28 cellular contexts compared by ENCODE assay signal in genomic region chr11:124776865-124777645, GRCh38. TPM values are rescaled to one million over a fixed set of nuclear protein-coding genes. Genes with fewer than 3 reads are reported as not detected.
DNase-seq lines count a peak whose midpoint lies in the region; ATAC-seq and TF ChIP-seq lines count a peak whose summit lies in the region.
"Had no signal": no experiment of that assay in that cellular context is flagged by ENCODE, and none has a peak within 500 bp of the region (broad histone marks: within the 10 kb centered on the region; RNA-seq: fewer than 3 reads in every experiment).

No MANE protein-coding gene starts in this region.

- peaks cover 0 to 5% of the 10 kb centered on the region in 2 donors for H3K9me3 Mint-ChIP-seq in activated naive CD4-positive, alpha-beta T cell treated with anti-CD3 and anti-CD28 coated beads, Interleukin-2, amount 50 U/mL, for 72 hours
- H3K9me3 Mint-ChIP-seq in central memory CD8-positive, alpha-beta T cell, result no peaks in the 10 kb centered on the region
- H3K9me3 Mint-ChIP-seq in naive thymus-derived CD4-positive, alpha-beta T cell, result peaks cover 0 to 4% (median 0%) of the 10 kb centered on the region in 11 donors
- H3K9me3 Mint-ChIP-seq: nephron progenitor cell had no signal

- CTCF ChIA-PET in naive thymus-derived CD4-positive, alpha-beta T cell (lab: Charles Lee), result interaction anchor here (0.5 to 1.3 kb wide), 3 partner anchors 24 to 173 kb away, joined by 3 to 7 read pairs (median 4); no protein-coding TSS in a partner anchor

- peaks cover 28% of the 10 kb centered on the region for H3K4me1 Mint-ChIP-seq in central memory CD8-positive, alpha-beta T cell
- H3K4me1 Mint-ChIP-seq in naive thymus-derived CD4-positive, alpha-beta T cell, result peaks cover 9 to 40% (median 33%) of the 10 kb centered on the region in 7 donors
- H3K4me1 Mint-ChIP-seq: nephron progenitor cell had no signal

- intact Hi-C loops in naive thymus-derived CD4-positive, alpha-beta T cell (cut with micrococcal nuclease), result loop anchor here in 1 of 2 donors (2.0 kb wide), 1 partner anchor 16 kb away; no protein-coding TSS in a partner anchor
- intact Hi-C loops in vagina (cut with DNase I), result no loop called here

- H3K27me3 ChIP-seq in naive thymus-derived CD4-positive, alpha-beta T cell (ENCODE audit: control insufficient read depth in 2 of 2, insufficient read depth in 2 of 2, low read length in 2 of 2), result no peaks in the 10 kb centered on the region
- no peaks in the 10 kb centered on the region for H3K27me3 ChIP-seq in vagina
- H3K27me3 ChIP-seq: Peyer's patch, SJCRH30, stomach, upper lobe of left lung had no signal

- H3K27ac Mint-ChIP-seq in activated naive CD4-positive, alpha-beta T cell treated with anti-CD3 and anti-CD28 coated beads, Interleukin-2, amount 50 U/mL, for 72 hours, result peak overlapping the region; percentile 31 to 70
- H3K27ac Mint-ChIP-seq in central memory CD8-positive, alpha-beta T cell (ENCODE audit: low read depth), result no peak overlapping the region
- peak overlapping the region in 8 of 9 donors; percentile 27 to 93 (median 64) for H3K27ac Mint-ChIP-seq in naive thymus-derived CD4-positive, alpha-beta T cell
- H3K27ac Mint-ChIP-seq: nephron progenitor cell had no signal

- peaks cover 0 to 8% (median 0%) of the 10 kb centered on the region in 3 experiments for H3K36me3 ChIP-seq in naive thymus-derived CD4-positive, alpha-beta T cell (ENCODE audit: control insufficient read depth in 2 of 3, insufficient read depth in 3 of 3, low read length in 3 of 3)
- peaks cover 0 to 8% of the 10 kb centered on the region in 2 donors for H3K36me3 ChIP-seq in vagina

- TF ChIP-seq POLR2A in vagina (IDR thresholded peaks at IDR 0.05), result no peak

- no peak overlapping the region for H3K4me3 ChIP-seq in naive thymus-derived CD4-positive, alpha-beta T cell (ENCODE audit: low read length)
- no peak overlapping the region for H3K4me3 ChIP-seq in vagina
- H3K4me3 ChIP-seq: K562, Peyer's patch, SJCRH30, stomach, upper lobe of left lung had no signal

- no peaks in the 10 kb centered on the region for H3K27me3 Mint-ChIP-seq in central memory CD8-positive, alpha-beta T cell
- no peaks in the 10 kb centered on the region for H3K27me3 Mint-ChIP-seq in naive thymus-derived CD4-positive, alpha-beta T cell

- ATAC-seq in activated naive CD4-positive, alpha-beta T cell treated with anti-CD3 and anti-CD28 coated beads, Interleukin-2, amount 50 U/mL, for 72 hours, result no peak
- peak; percentile 36 for ATAC-seq in central memory CD8-positive, alpha-beta T cell (replicated peaks; ENCODE audit: extremely low read depth, poor library complexity, severe bottlenecking)
- peak; percentile 78 for ATAC-seq in naive thymus-derived CD4-positive, alpha-beta T cell
- ATAC-seq: K562, left ventricle myocardium superior had no signal

- no peak for DNase-seq in activated naive CD4-positive, alpha-beta T cell treated with anti-CD3 and anti-CD28 coated beads, Interleukin-2, amount 50 U/mL, for 72 hours (ENCODE audit: low spot score in 2 of 2)
- no peak for DNase-seq in activated naive CD4-positive, alpha-beta T cell treated with Interleukin-2 at 50 U/mL for 16 hours
- DNase-seq in central memory CD8-positive, alpha-beta T cell (ENCODE audit: low spot score in 2 of 2), result no peak
- peak in 7 of 9 donors; percentile 11 to 64 (median 54) for DNase-seq in naive thymus-derived CD4-positive, alpha-beta T cell
- no peak for DNase-seq in vagina (ENCODE audit: extremely low spot score in 2 of 2)
- no peak for DNase-seq in occipital lobe (lab: John Stamatoyannopoulos, UW)
- no peak for DNase-seq in RKO (ENCODE audit: low spot score)
- no peak for DNase-seq in NCI-H187 (lab: John Stamatoyannopoulos, UW)
- DNase-seq: activated CD4-positive, alpha-beta T cell treated with anti-CD3 and anti-CD28 coated beads for 1 hour; activated CD8-positive, alpha-beta memory T cell treated with anti-CD3 and anti-CD28 coated beads for 24 hours; activated T-cell treated with anti-CD3 and anti-CD28 coated beads, Interleukin-2, amount 50 U/mL, for 1 hour; cerebellar nuclear complex; DMS153; effector CD4-positive, alpha-beta T cell; hypothalamus; left ventricle myocardium superior; midbrain; NCI-H1694; NCI-H526; nephron progenitor cell; Peyer's patch; SJCRH30; stomach; upper lobe of left lung had no signal

- H3K27ac ChIP-seq in naive thymus-derived CD4-positive, alpha-beta T cell (ENCODE audit: low read depth, low read length), result no peak overlapping the region
- H3K27ac ChIP-seq in vagina, result peak overlapping the region; percentile 27
- H3K27ac ChIP-seq: Peyer's patch, SJCRH30, stomach, upper lobe of left lung had no signal

- POLR2A ChIA-PET in naive thymus-derived CD4-positive, alpha-beta T cell (lab: Charles Lee), result no interaction called here

- peaks cover 2 to 13% of the 10 kb centered on the region in 2 donors for H3K36me3 Mint-ChIP-seq in activated naive CD4-positive, alpha-beta T cell treated with anti-CD3 and anti-CD28 coated beads, Interleukin-2, amount 50 U/mL, for 72 hours
- peaks cover 9% of the 10 kb centered on the region for H3K36me3 Mint-ChIP-seq in central memory CD8-positive, alpha-beta T cell (ENCODE audit: insufficient read depth)
- peaks cover 2 to 40% (median 19%) of the 10 kb centered on the region in 5 donors for H3K36me3 Mint-ChIP-seq in naive thymus-derived CD4-positive, alpha-beta T cell

- H3K9me3 ChIP-seq in naive thymus-derived CD4-positive, alpha-beta T cell (ENCODE audit: control insufficient read depth in 2 of 3, low read length in 3 of 3), result no peaks in the 10 kb centered on the region
- H3K9me3 ChIP-seq in vagina, result no peaks in the 10 kb centered on the region
- H3K9me3 ChIP-seq: Peyer's patch, SJCRH30, stomach, upper lobe of left lung had no signal

- H3K4me3 Mint-ChIP-seq in central memory CD8-positive, alpha-beta T cell, result no peak overlapping the region
- peak overlapping the region in 8 of 10 donors; percentile 22 to 74 (median 50) for H3K4me3 Mint-ChIP-seq in naive thymus-derived CD4-positive, alpha-beta T cell
- H3K4me3 Mint-ChIP-seq: nephron progenitor cell had no signal

- H3K4me1 ChIP-seq in naive thymus-derived CD4-positive, alpha-beta T cell (ENCODE audit: control insufficient read depth in 2 of 2, insufficient read depth in 2 of 2, low read length in 2 of 2), result peaks cover 0 to 15% of the 10 kb centered on the region in 2 donors
- H3K4me1 ChIP-seq in vagina, result no peaks in the 10 kb centered on the region
- H3K4me1 ChIP-seq: Peyer's patch, SJCRH30 had no signal

- TF ChIP-seq CTCF in vagina (IDR thresholded peaks at IDR 0.05), result no peak

RNA-seq across cellular contexts. Expression of gene ESAM, which starts 15.0 kb away (rescaled TPM):
- total RNA-seq in activated naive CD4-positive, alpha-beta T cell treated with anti-CD3 and anti-CD28 coated beads, Interleukin-2, amount 50 U/mL, for 72 hours, result 1 to 10 TPM in 1 of 2 donors, under 1 TPM in 1; 0.36 to 1.7 TPM
- total RNA-seq in naive thymus-derived CD4-positive, alpha-beta T cell, result 1 to 10 TPM in 4 of 5 experiments, under 1 TPM in 1; 0.39 to 3.4 (median 1.7) TPM
- polyA plus RNA-seq in naive thymus-derived CD4-positive, alpha-beta T cell, result 1 to 10 TPM; 1.9 to 4.1 TPM
- total RNA-seq in vagina, result 34.9 TPM
- 3.7 TPM for total RNA-seq in occipital lobe
- total RNA-seq: G401 had no signal

RNA-seq across cellular contexts. Expression of gene MSANTD2, which starts 23.2 kb away (rescaled TPM):
- total RNA-seq in activated naive CD4-positive, alpha-beta T cell treated with anti-CD3 and anti-CD28 coated beads, Interleukin-2, amount 50 U/mL, for 72 hours, result 1 to 10 TPM; 3.6 to 8.4 TPM
- total RNA-seq in naive thymus-derived CD4-positive, alpha-beta T cell, result 10 to 100 TPM in 4 of 5 experiments, 1 to 10 TPM in 1; 9.1 to 29.5 (median 14.4) TPM
- polyA plus RNA-seq in naive thymus-derived CD4-positive, alpha-beta T cell, result 1 to 10 TPM; 3.8 to 6.0 TPM
- total RNA-seq in vagina, result 9.8 TPM
- total RNA-seq in occipital lobe, result 18.9 TPM

RNA-seq across cellular contexts. Expression of gene VSIG2, which starts 25.0 kb away (rescaled TPM):
- total RNA-seq in activated naive CD4-positive, alpha-beta T cell treated with anti-CD3 and anti-CD28 coated beads, Interleukin-2, amount 50 U/mL, for 72 hours, result not detected
- total RNA-seq in naive thymus-derived CD4-positive, alpha-beta T cell, result 1 to 10 TPM in 2 of 5 experiments, under 1 TPM in 3; 0.19 to 1.7 (median 0.85) TPM
- polyA plus RNA-seq in naive thymus-derived CD4-positive, alpha-beta T cell, result under 1 TPM in 1 of 2 donors, not detected in 1; 0.32 TPM
- 0.74 TPM for total RNA-seq in vagina
- not detected for total RNA-seq in occipital lobe
- total RNA-seq: A172, frontal cortex, G401, K562, Peyer's patch, SJCRH30 had no signal
- polyA plus RNA-seq: K562 had no signal

RNA-seq across cellular contexts. Expression of gene NRGN, which starts 37.3 kb away (rescaled TPM):
- 10 to 100 TPM; 12.0 to 12.2 TPM for total RNA-seq in activated naive CD4-positive, alpha-beta T cell treated with anti-CD3 and anti-CD28 coated beads, Interleukin-2, amount 50 U/mL, for 72 hours
- total RNA-seq in naive thymus-derived CD4-positive, alpha-beta T cell, result 10 to 100 TPM in 1 of 5 experiments, 1 to 10 TPM in 4; 1.2 to 48.7 (median 4.9) TPM
- not detected for polyA plus RNA-seq in naive thymus-derived CD4-positive, alpha-beta T cell
- total RNA-seq in vagina (0.98 TPM), occipital lobe (2.7 TPM)

Comparison
In these comparisons a context has a peak if more than half of its experiments do, and no peak if none do; other contexts are left out.
1. ATAC-seq: peak in central memory CD8-positive, alpha-beta T cell (single experiment) and naive thymus-derived CD4-positive, alpha-beta T cell (single experiment); none in activated naive CD4-positive, alpha-beta T cell treated with anti-CD3 and anti-CD28 coated beads, Interleukin-2, amount 50 U/mL, for 72 hours (0 of 2).
2. DNase-seq: peak in naive thymus-derived CD4-positive, alpha-beta T cell (7 of 9); none in activated naive CD4-positive, alpha-beta T cell treated with anti-CD3 and anti-CD28 coated beads, Interleukin-2, amount 50 U/mL, for 72 hours (0 of 2), activated naive CD4-positive, alpha-beta T cell treated with Interleukin-2 at 50 U/mL for 16 hours (single experiment), central memory CD8-positive, alpha-beta T cell (0 of 2), vagina (0 of 2), occipital lobe (single experiment), RKO (single experiment) and NCI-H187 (0 of 2).